In genomic region chr18:31427010-31427409, GRCh38 we compare ENCODE assay signal across 21 cellular contexts. TPM values are rescaled to one million over a fixed set of nuclear protein-coding genes. Genes with fewer than 3 reads are reported as not detected.
"Had no signal": no experiment of that assay in that cellular context is flagged by ENCODE, and none has a peak within 500 bp of the region (broad histone marks: within the 10 kb centered on the region; RNA-seq: fewer than 3 reads in every experiment).

No MANE protein-coding gene starts in this region.

- ATAC-seq: gastroesophageal sphincter; heart left ventricle; mucosa of descending colon; stimulated activated memory B cell treated with anti-CD40 and anti-IgM and Interleukin-4, amounts not matched to agents 10 μg/mL and 1 μg/mL and 100 μg/mL, for 72 hours had no signal

- H3K4me1 ChIP-seq: colonic mucosa, gastroesophageal sphincter, heart left ventricle, left ventricle myocardium inferior, sigmoid colon, spleen had no signal

- H3K4me3 Mint-ChIP-seq: activated naive CD8-positive, alpha-beta T cell; central memory CD8-positive, alpha-beta T cell; endodermal cell; naive B cell; stimulated activated memory B cell treated with anti-CD40 and anti-IgM and Interleukin-4, amounts not matched to agents 10 μg/mL and 1 μg/mL and 100 μg/mL, for 72 hours; T-helper 2 cell treated with Interferon-gamma antibody and Interleukin-4, amounts not matched to agents 5 μg/mL and 100 μg/mL, for 36 hours had no signal

- H3K36me3 ChIP-seq: colonic mucosa, gastroesophageal sphincter, heart left ventricle, left ventricle myocardium inferior, ovary, sigmoid colon, spleen, thoracic aorta had no signal

- H3K4me1 Mint-ChIP-seq: central memory CD8-positive, alpha-beta T cell; endodermal cell; naive B cell; stimulated activated memory B cell treated with anti-CD40 and anti-IgM and Interleukin-4, amounts not matched to agents 10 μg/mL and 1 μg/mL and 100 μg/mL, for 72 hours had no signal

- H3K27ac Mint-ChIP-seq: activated naive CD8-positive, alpha-beta T cell; endodermal cell; naive B cell; stimulated activated memory B cell treated with anti-CD40 and anti-IgM and Interleukin-4, amounts not matched to agents 10 μg/mL and 1 μg/mL and 100 μg/mL, for 72 hours; T-helper 2 cell treated with Interferon-gamma antibody and Interleukin-4, amounts not matched to agents 5 μg/mL and 100 μg/mL, for 36 hours had no signal

- H3K4me3 ChIP-seq: colonic mucosa, gastroesophageal sphincter, heart left ventricle, left ventricle myocardium inferior, mucosa of descending colon, ovary, sigmoid colon, spleen, thoracic aorta had no signal

- H3K9me3 ChIP-seq: colonic mucosa, gastroesophageal sphincter, mucosa of descending colon, ovary, sigmoid colon, thoracic aorta had no signal

- FAIRE-seq: TTC549 had no signal

- H3K27ac ChIP-seq: colonic mucosa, gastroesophageal sphincter, heart left ventricle, left ventricle myocardium inferior, ovary, sigmoid colon, spleen, thoracic aorta had no signal

- H3K27me3 Mint-ChIP-seq: activated naive CD8-positive, alpha-beta T cell; central memory CD8-positive, alpha-beta T cell; stimulated activated memory B cell treated with anti-CD40 and anti-IgM and Interleukin-4, amounts not matched to agents 10 μg/mL and 1 μg/mL and 100 μg/mL, for 72 hours had no signal

- H3K27me3 ChIP-seq: colonic mucosa, gastroesophageal sphincter, heart left ventricle, ovary, sigmoid colon, spleen had no signal

- H3K9me3 Mint-ChIP-seq: T-helper 2 cell treated with Interferon-gamma antibody and Interleukin-4, amounts not matched to agents 5 μg/mL and 100 μg/mL, for 36 hours had no signal

- DNase-seq: activated CD4-positive, alpha-beta T cell treated with anti-CD3 and anti-CD28 coated beads, Interleukin-2, amount 50 U/mL, for 4 hours; amniotic stem cell; colonic mucosa; endodermal cell; heart left ventricle; kidney glomerular epithelial cell; left ventricle myocardium inferior; mucosa of descending colon; naive B cell; ovary; sigmoid colon; spleen; stimulated activated CD4-positive, alpha-beta T cell treated with anti-CD3 and anti-CD28 coated beads, Interleukin-4, amount 100 ng/mL, for 4 hours had no signal

- H3K36me3 Mint-ChIP-seq: activated naive CD8-positive, alpha-beta T cell; naive B cell; stimulated activated memory B cell treated with anti-CD40 and anti-IgM and Interleukin-4, amounts not matched to agents 10 μg/mL and 1 μg/mL and 100 μg/mL, for 72 hours had no signal

RNA-seq across cellular contexts. Expression of gene DSG3, which starts 20.5 kb away (rescaled TPM):
- total RNA-seq: endodermal cell, epithelial cell of proximal tubule, left ventricle myocardium inferior, sigmoid colon, spleen had no signal

RNA-seq across cellular contexts. Expression of gene DSG4, which starts 50.4 kb away (rescaled TPM):
- total RNA-seq: endodermal cell, epithelial cell of proximal tubule, gastroesophageal sphincter, heart left ventricle, left ventricle myocardium inferior, ovary, sigmoid colon, spleen, thoracic aorta had no signal
